ENCODE assay signal across 17 cellular contexts in the genomic region with DNA sequence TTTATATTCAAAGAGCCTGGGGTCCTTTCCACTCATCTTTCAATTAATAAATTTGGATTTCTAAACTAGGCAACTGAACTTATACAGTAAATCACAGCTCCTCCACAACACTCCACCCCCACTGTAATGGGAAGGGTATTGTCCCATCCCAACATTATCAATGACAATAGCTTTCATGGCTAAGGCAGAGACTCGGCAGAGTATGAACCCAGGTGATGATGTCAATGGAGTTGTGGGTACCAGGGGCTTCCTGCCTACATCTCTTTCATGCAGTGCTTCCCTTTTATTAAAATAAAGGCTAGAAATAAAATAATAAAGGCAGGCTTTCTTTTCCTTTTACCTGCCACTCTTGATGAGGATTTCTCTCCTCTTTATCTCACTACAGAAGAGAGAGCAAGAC.
"Had no signal": no experiment of that assay in that cellular context is flagged by ENCODE, and none has a peak within 500 bp of the region (broad histone marks: within the 10 kb centered on the region; RNA-seq: fewer than 3 reads in every experiment).

No MANE protein-coding gene starts in this region.

- H3K9me3 ChIP-seq: SJCRH30, suprapubic skin had no signal

- H3K27ac ChIP-seq: brain microvascular endothelial cell, foreskin keratinocyte, parathyroid adenoma, SJCRH30, suprapubic skin had no signal

- DNase-seq: activated CD4-positive, alpha-beta T cell treated with anti-CD3 and anti-CD28 coated beads, Interleukin-2, amount 10 ng/mL, durations not matched to agents 7 days and 5 days; activated T-cell treated with anti-CD3 and anti-CD28 coated beads for 4 hours; anterior cingulate cortex; brain microvascular endothelial cell; cerebellar nuclear complex; effector memory CD4-positive, alpha-beta T cell; foreskin keratinocyte; left cardiac atrium; SJCRH30; stimulated activated CD4-positive, alpha-beta T cell treated with anti-CD3 and anti-CD28 coated beads, Interleukin-4, amount 100 ng/mL, for 1 hour; stimulated activated naive CD4-positive, alpha-beta T cell treated with Interleukin-2 at 50 U/mL for 16 hours had no signal

- H3K4me1 Mint-ChIP-seq: mesothelial cell of epicardium had no signal

- H3K4me3 ChIP-seq: lung, SJCRH30, suprapubic skin had no signal

- ATAC-seq: activated naive CD4-positive, alpha-beta T cell treated with anti-CD3 and anti-CD28 coated beads, Interleukin-2, amount 50 U/mL, for 72 hours; foreskin keratinocyte; left cardiac atrium had no signal

- H2AFZ ChIP-seq: parathyroid adenoma had no signal

- H3K4me1 ChIP-seq: foreskin keratinocyte, parathyroid adenoma, SJCRH30, suprapubic skin had no signal

- H3K79me2 ChIP-seq: parathyroid adenoma had no signal

- H3K27ac Mint-ChIP-seq: activated CD4-positive, alpha-beta T cell treated with anti-CD3 and anti-CD28 coated beads, Interleukin-2, amount 10 ng/mL, durations not matched to agents 7 days and 5 days; activated naive CD4-positive, alpha-beta T cell treated with anti-CD3 and anti-CD28 coated beads, Interleukin-2, amount 50 U/mL, for 72 hours; type B pancreatic cell had no signal

- H3K4me3 Mint-ChIP-seq: activated CD4-positive, alpha-beta T cell treated with anti-CD3 and anti-CD28 coated beads, Interleukin-2, amount 10 ng/mL, durations not matched to agents 7 days and 5 days; mesothelial cell of epicardium; type B pancreatic cell had no signal

- H3K9me3 Mint-ChIP-seq: activated naive CD4-positive, alpha-beta T cell treated with anti-CD3 and anti-CD28 coated beads, Interleukin-2, amount 50 U/mL, for 72 hours; mesothelial cell of epicardium; type B pancreatic cell had no signal

- H3K27me3 Mint-ChIP-seq: activated CD4-positive, alpha-beta T cell treated with anti-CD3 and anti-CD28 coated beads, Interleukin-2, amount 10 ng/mL, durations not matched to agents 7 days and 5 days; type B pancreatic cell had no signal
